ENCODE assay signal across 25 cellular contexts in genomic region chr1:21154717-21155116, GRCh38.
"Had no signal": no experiment of that assay in that cellular context is flagged by ENCODE, and none has a peak within 500 bp of the region (broad histone marks: within the 10 kb centered on the region; RNA-seq: fewer than 3 reads in every experiment).

No MANE protein-coding gene starts in this region.

- H3K36me3 ChIP-seq: lower lobe of right lung, neural progenitor cell, uterus had no signal

- H3K9me3 ChIP-seq: lower lobe of right lung, testis, uterus had no signal

- DNase-seq: activated CD4-positive, alpha-beta T cell treated with anti-CD3 and anti-CD28 coated beads, Interleukin-2, amount 50 U/mL, for 1 hour; activated CD8-positive, alpha-beta memory T cell treated with anti-CD3 and anti-CD28 coated beads for 24 hours; activated CD8-positive, alpha-beta memory T cell treated with anti-CD3 and anti-CD28 coated beads, Interleukin-2, amount 50 U/mL, for 48 hours; activated gamma-delta T cell; activated T-cell treated with anti-CD3 and anti-CD28 coated beads, Interleukin-2, amount 50 U/mL, for 4 hours; aorta; brain microvascular endothelial cell; central memory CD4-positive, alpha-beta T cell; dermis blood vessel endothelial cell; effector CD8-positive, alpha-beta T cell; foreskin keratinocyte; lower lobe of right lung; naive B cell; retina; stimulated activated CD4-positive, alpha-beta T cell treated with anti-CD3 and anti-CD28 coated beads, Interleukin-2, amount 100 ng/mL, for 48 hours; stimulated activated CD8-positive, alpha-beta memory T cell treated with anti-CD3 and anti-CD28 coated beads, Interleukin-4, amount 100 ng/mL, for 48 hours; stimulated activated naive CD4-positive, alpha-beta T cell; T-helper 1 cell; testis; trophoblast cell; uterus had no signal

- H3K27me3 Mint-ChIP-seq: activated naive CD4-positive, alpha-beta T cell treated with anti-CD3 and anti-CD28 coated beads, Interleukin-2, amount 50 U/mL, for 24 hours; naive B cell; progenitor cell of endocrine pancreas had no signal

- H3K9me3 Mint-ChIP-seq: activated naive CD4-positive, alpha-beta T cell treated with anti-CD3 and anti-CD28 coated beads, Interleukin-2, amount 50 U/mL, for 24 hours; activated T-cell treated with anti-CD3 and anti-CD28 coated beads, Interleukin-2, amount 50 U/mL, for 4 hours; naive B cell; neural progenitor cell had no signal

- H3K4me3 Mint-ChIP-seq: activated naive CD4-positive, alpha-beta T cell treated with anti-CD3 and anti-CD28 coated beads, Interleukin-2, amount 50 U/mL, for 24 hours; activated T-cell treated with anti-CD3 and anti-CD28 coated beads, Interleukin-2, amount 50 U/mL, for 4 hours; neural progenitor cell had no signal

- H3K9ac ChIP-seq: neural progenitor cell had no signal

- H3K27me3 ChIP-seq: brain microvascular endothelial cell, foreskin keratinocyte, neural progenitor cell, testis, uterus had no signal

- H3K27ac Mint-ChIP-seq: activated naive CD4-positive, alpha-beta T cell treated with anti-CD3 and anti-CD28 coated beads, Interleukin-2, amount 50 U/mL, for 24 hours; neural progenitor cell; progenitor cell of endocrine pancreas had no signal

- H2AFZ ChIP-seq: neural progenitor cell had no signal

- H3K4me3 ChIP-seq: lower lobe of right lung, neural progenitor cell, testis, uterus had no signal

- H3K4me2 ChIP-seq: neural progenitor cell had no signal

- H3K4me1 ChIP-seq: neural progenitor cell, testis, uterus had no signal

- ATAC-seq: activated T-cell treated with anti-CD3 and anti-CD28 coated beads, Interleukin-2, amount 50 U/mL, for 4 hours; foreskin keratinocyte; left lobe of liver; lower lobe of right lung had no signal
